10 cellular contexts compared by ENCODE assay signal in the genomic region with DNA sequence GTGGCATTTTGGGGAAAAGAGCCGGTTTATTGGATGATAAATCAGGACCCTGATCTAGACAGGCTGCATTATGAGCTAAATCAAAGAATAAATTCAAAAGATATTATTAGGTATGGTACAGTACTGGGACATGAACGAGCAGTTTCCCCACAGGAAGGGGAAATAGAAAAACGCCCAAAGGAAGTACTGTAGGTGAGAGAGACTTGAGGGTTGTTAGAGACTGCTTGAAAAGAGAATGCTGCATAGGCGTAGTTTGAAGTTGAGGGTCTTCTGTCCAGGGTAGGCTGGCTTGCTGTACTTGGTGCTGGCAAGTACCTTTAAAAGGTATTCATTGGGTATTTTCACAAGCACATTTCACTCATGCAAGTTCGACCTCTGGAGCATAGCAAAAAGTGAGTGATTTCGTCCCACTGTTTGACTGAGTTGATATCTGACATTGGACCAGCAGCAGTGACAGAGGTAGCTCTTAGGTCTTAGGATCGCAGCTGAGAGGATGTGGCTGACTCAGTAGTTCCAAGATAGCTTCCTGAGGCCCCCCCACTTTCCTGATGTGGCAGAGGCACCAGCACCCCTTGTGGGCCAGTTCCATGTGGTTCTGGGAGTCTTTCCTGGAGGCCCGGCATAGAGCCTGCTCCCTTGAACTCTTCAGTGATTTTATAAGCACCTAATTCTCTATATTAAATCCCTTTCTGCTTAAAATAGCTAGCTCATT.
DNase-seq lines count a peak whose midpoint lies in the region; FAIRE-seq and TF ChIP-seq lines count a peak whose summit lies in the region.
"Had no signal": no experiment of that assay in that cellular context is flagged by ENCODE, and none has a peak within 500 bp of the region (broad histone marks: within the 10 kb centered on the region; RNA-seq: fewer than 3 reads in every experiment).

No MANE protein-coding gene starts in this region.

- no peaks in the 10 kb centered on the region for H3K9me3 Mint-ChIP-seq in activated naive CD8-positive, alpha-beta T cell (ENCODE audit: low read depth)

- H3K36me3 ChIP-seq in vagina, result no peaks in the 10 kb centered on the region

- peaks cover 90% of the 10 kb centered on the region for H3K4me1 Mint-ChIP-seq in activated naive CD8-positive, alpha-beta T cell (ENCODE audit: low read depth)

- peaks cover 16% of the 10 kb centered on the region for H3K36me3 Mint-ChIP-seq in activated naive CD8-positive, alpha-beta T cell

- peaks cover 42% of the 10 kb centered on the region for H3K4me1 ChIP-seq in vagina

- H3K27me3 Mint-ChIP-seq in activated naive CD8-positive, alpha-beta T cell, result no peaks in the 10 kb centered on the region

- DNase-seq in stimulated activated CD4-positive, alpha-beta T cell treated with anti-CD3 and anti-CD28 coated beads, Interleukin-15, amount 100 ng/mL, for 24 hours, result peak; percentile 57
- no peak for DNase-seq in stimulated activated CD4-positive, alpha-beta T cell treated with anti-CD3 and anti-CD28 coated beads, Interleukin-12 subunit alpha, Interleukin-12 subunit beta, amount 100 ng/mL, for 4 hours
- DNase-seq in lung microvascular endothelial cell (ENCODE audit: low read depth in 2 of 2) (peak; percentile 78 to 81), vagina (ENCODE audit: extremely low spot score in 2 of 2) (no peak), H4 (ENCODE audit: low spot score) (no peak), urothelium cell line (ENCODE audit: low spot score) (no peak), NOMO-1 treated with dmso at 0.1 percent for 144 hours (lab: John Stamatoyannopoulos, UW; ENCODE audit: unreplicated experiment) (no peak)
- DNase-seq: NCI-H748 treated with DMSO at 0.1 percent for 48 hours had no signal

- no peak for TF ChIP-seq POLR2A in vagina (IDR thresholded peaks at IDR 0.05)

- intact Hi-C loops in vagina (cut with DNase I), result no loop called here

- peak overlapping the region; percentile 98 for H3K27ac Mint-ChIP-seq in activated naive CD8-positive, alpha-beta T cell
- H3K27ac Mint-ChIP-seq: WTC11 had no signal

- H3K27me3 ChIP-seq in vagina, result no peaks in the 10 kb centered on the region

- FAIRE-seq in urothelium cell line (lab: Jason Lieb, UNC), result no peak

- no peaks in the 10 kb centered on the region for H3K9me3 ChIP-seq in vagina

- no peak for TF ChIP-seq CTCF in vagina (IDR thresholded peaks at IDR 0.05)

- H3K27ac ChIP-seq in vagina, result peak overlapping the region; percentile 13

- no peak overlapping the region for H3K4me3 ChIP-seq in vagina

- peak overlapping the region; percentile 80 for H3K4me3 Mint-ChIP-seq in activated naive CD8-positive, alpha-beta T cell
- H3K4me3 Mint-ChIP-seq: WTC11 had no signal

Comparison
In these comparisons a context has a peak if more than half of its experiments do, and no peak if none do; other contexts are left out.
1. DNase-seq: peak in stimulated activated CD4-positive, alpha-beta T cell treated with anti-CD3 and anti-CD28 coated beads, Interleukin-15, amount 100 ng/mL, for 24 hours (single experiment) and lung microvascular endothelial cell (2 of 2); none in stimulated activated CD4-positive, alpha-beta T cell treated with anti-CD3 and anti-CD28 coated beads, Interleukin-12 subunit alpha, Interleukin-12 subunit beta, amount 100 ng/mL, for 4 hours (single experiment), vagina (0 of 2), H4 (single experiment), urothelium cell line (single experiment) and NOMO-1 treated with dmso at 0.1 percent for 144 hours (single experiment).